Comparison of ENCODE assay signal across 28 cellular contexts in genomic region chr10:306007-306406, GRCh38.
A peak's percentile ranks its signal among the peaks of the same experiment; 100 is the strongest.
DNase-seq lines count a peak whose midpoint lies in the region; ATAC-seq, FAIRE-seq and TF ChIP-seq lines count a peak whose summit lies in the region.
"Had no signal": no experiment of that assay in that cellular context is flagged by ENCODE, and none has a peak within 500 bp of the region (broad histone marks: within the 10 kb centered on the region; RNA-seq: fewer than 3 reads in every experiment).

No MANE protein-coding gene starts in this region.

- TF ChIP-seq POLR2A in IMR-90 (IDR thresholded peaks at IDR 0.05; ENCODE audit: low read depth, low read length) (no peak), body of pancreas (IDR thresholded peaks at IDR 0.05) (no peak)

- H2BK15ac ChIP-seq in IMR-90 (ENCODE audit: low read depth, low read length) = no peak overlapping the region

- peaks cover 21% of the 10 kb centered on the region for H3K9me1 ChIP-seq in IMR-90 (ENCODE audit: insufficient read depth, low read length)

- no peak for TF ChIP-seq CTCF in IMR-90 (conservative IDR thresholded peaks at IDR 0.05; ENCODE audit: low read depth, low read length)
- TF ChIP-seq CTCF in body of pancreas (IDR thresholded peaks at IDR 0.05) = no peak
- no peak for TF ChIP-seq CTCF in pancreas (IDR thresholded peaks at IDR 0.05)
- no peak for TF ChIP-seq CTCF in activated CD8-positive, alpha-beta T cell treated with anti-CD3 and anti-CD28 coated beads for 36 hours (IDR thresholded peaks at IDR 0.05)

- in situ Hi-C loops in IMR-90 (cut with MboI; ENCODE audit: low sequenced_read_pairs) = no loop called here

- no peaks in the 10 kb centered on the region for H3K4me1 Mint-ChIP-seq in activated CD8-positive, alpha-beta T cell treated with anti-CD3 and anti-CD28 coated beads for 36 hours (ENCODE audit: low read depth)
- H3K4me1 Mint-ChIP-seq: stimulated activated naive CD8-positive, alpha-beta T cell treated with anti-CD3 and anti-CD28 coated beads, Interleukin-15, amount 100 ng/mL, for 72 hours had no signal

- FAIRE-seq in pancreas (lab: Jason Lieb, UNC) = no peak
- FAIRE-seq: H1, RCC 7860, urothelium cell line had no signal

- H2BK5ac ChIP-seq in IMR-90 (ENCODE audit: low read depth, low read length, poor library complexity, severe bottlenecking) = no peak overlapping the region

- no peaks in the 10 kb centered on the region for H3K9me3 Mint-ChIP-seq in activated CD8-positive, alpha-beta T cell treated with anti-CD3 and anti-CD28 coated beads for 36 hours
- H3K9me3 Mint-ChIP-seq: activated CD4-positive, alpha-beta T cell treated with anti-CD3 and anti-CD28 coated beads, Interleukin-2, amount 10 ng/mL, durations not matched to agents 7 days and 5 days; activated naive CD4-positive, alpha-beta T cell treated with anti-CD3 and anti-CD28 coated beads, Interleukin-2, amount 50 U/mL, for 72 hours; HFFc6; stimulated activated naive CD8-positive, alpha-beta T cell treated with anti-CD3 and anti-CD28 coated beads, Interleukin-15, amount 100 ng/mL, for 72 hours had no signal

- dilution Hi-C loops in IMR-90 (cut with HindIII; ENCODE audit: low sequenced_read_pairs, unreplicated experiment) = no loop called here

- H3K36me3 ChIP-seq in BLaER1 (peaks cover 35% of the 10 kb centered on the region), IMR-90 (ENCODE audit: control insufficient read depth, insufficient read depth, low read length) (peaks cover 37% of the 10 kb centered on the region), body of pancreas (replicated peaks in 1 of 2; ENCODE audit: insufficient read depth in 1 of 2, low read depth in 2 of 2) (no peaks in the 10 kb centered on the region), pancreas (no peaks in the 10 kb centered on the region)
- H3K36me3 ChIP-seq: colonic mucosa had no signal

- peaks cover 53% of the 10 kb centered on the region for H3K4me1 ChIP-seq in BLaER1
- no peaks in the 10 kb centered on the region for H3K4me1 ChIP-seq in IMR-90 (ENCODE audit: control insufficient read depth, insufficient read depth, low read length)
- peaks cover 43% of the 10 kb centered on the region for H3K4me1 ChIP-seq in body of pancreas
- H3K4me1 ChIP-seq in pancreas = peaks cover 24 to 41% (median 35%) of the 10 kb centered on the region in 3 donors

- no peaks in the 10 kb centered on the region for H4K20me1 ChIP-seq in BLaER1
- no peaks in the 10 kb centered on the region for H4K20me1 ChIP-seq in IMR-90 (ENCODE audit: insufficient read depth, low read length)

- no peak overlapping the region for H3K18ac ChIP-seq in IMR-90 (ENCODE audit: low read depth, low read length)

- H3K4ac ChIP-seq in IMR-90 (ENCODE audit: low read depth, low read length) = 0 out of 2 replicates have a peak overlapping the region, but pooled peaks have one; percentile 7

- no peak overlapping the region for H3K56ac ChIP-seq in IMR-90 (ENCODE audit: extremely low read depth, insufficient read depth, low read length)

- H3K27ac ChIP-seq in BLaER1 = peak overlapping the region; percentile 80
- no peak overlapping the region for H3K27ac ChIP-seq in IMR-90 (ENCODE audit: insufficient read depth, low read length)
- peak overlapping the region in 3 of 4 donors; percentile 85 to 90 (median 88) for H3K27ac ChIP-seq in body of pancreas
- peak overlapping the region in 3 of 4 donors; percentile 69 to 88 (median 83) for H3K27ac ChIP-seq in pancreas
- H3K27ac ChIP-seq: C4-2B, colonic mucosa, KMS-11, thoracic aorta had no signal

- H3K23ac ChIP-seq in IMR-90 (ENCODE audit: low read depth, low read length) = no peak overlapping the region

- no peak overlapping the region for H2AK5ac ChIP-seq in IMR-90 (ENCODE audit: low read depth, low read length)

- H2BK20ac ChIP-seq in IMR-90 (ENCODE audit: low read depth, low read length) = no peak overlapping the region

- ATAC-seq in IMR-90 (ENCODE audit: low read depth) (no peak), body of pancreas (no peak), pancreas (no peak), GM21737 (IDR thresholded peaks at IDR 0.05; ENCODE audit: unreplicated experiment) (no peak)
- ATAC-seq in activated CD8-positive, alpha-beta T cell treated with anti-CD3 and anti-CD28 coated beads for 36 hours = no peak
- ATAC-seq: activated naive CD4-positive, alpha-beta T cell treated with anti-CD3 and anti-CD28 coated beads, Interleukin-2, amount 50 U/mL, for 72 hours; stimulated activated naive CD8-positive, alpha-beta T cell treated with anti-CD3 and anti-CD28 coated beads, Interleukin-15, amount 100 ng/mL, for 72 hours had no signal

- no peak overlapping the region for H3K4me3 Mint-ChIP-seq in activated CD8-positive, alpha-beta T cell treated with anti-CD3 and anti-CD28 coated beads for 36 hours
- H3K4me3 Mint-ChIP-seq: activated CD4-positive, alpha-beta T cell treated with anti-CD3 and anti-CD28 coated beads, Interleukin-2, amount 10 ng/mL, durations not matched to agents 7 days and 5 days; HFFc6; stimulated activated naive CD8-positive, alpha-beta T cell treated with anti-CD3 and anti-CD28 coated beads, Interleukin-15, amount 100 ng/mL, for 72 hours had no signal

- H2BK120ac ChIP-seq in IMR-90 (ENCODE audit: low read depth, low read length) = no peak overlapping the region

- peaks cover 7% of the 10 kb centered on the region; the same call in 1 of the 2 replicates for H3K9me3 ChIP-seq in BLaER1
- H3K9me3 ChIP-seq in IMR-90 (ENCODE audit: control insufficient read depth, insufficient read depth, low read length) = no peaks in the 10 kb centered on the region
- H3K9me3 ChIP-seq in body of pancreas = no peaks in the 10 kb centered on the region
- H3K9me3 ChIP-seq in pancreas = no peaks in the 10 kb centered on the region
- H3K9me3 ChIP-seq: Caco-2, colonic mucosa, thoracic aorta had no signal

- no peak overlapping the region; the same call in 1 of the 2 replicates for H4K91ac ChIP-seq in IMR-90 (ENCODE audit: insufficient read depth, low read depth, low read length)

- POLR2A ChIA-PET in IMR-90 (lab: Charles Lee; ENCODE audit: unreplicated experiment) = no interaction called here
- POLR2A ChIA-PET in activated CD8-positive, alpha-beta T cell treated with anti-CD3 and anti-CD28 coated beads for 36 hours (lab: Charles Lee) = no interaction called here

- H2AFZ ChIP-seq in IMR-90 (replicated peaks; ENCODE audit: low read length, poor library complexity) = no peak overlapping the region

- H4K8ac ChIP-seq in IMR-90 (ENCODE audit: low read depth in 2 of 2, low read length in 2 of 2) = peak overlapping the region in 1 of 2 experiments; percentile 30; a peak in 1 of 4 replicates

- H3K4me2 ChIP-seq in BLaER1 (peak overlapping the region; percentile 84), IMR-90 (ENCODE audit: low read depth, low read length) (no peak overlapping the region)
- H3K4me2 ChIP-seq: KMS-11 had no signal

- no peak overlapping the region for H4K5ac ChIP-seq in IMR-90 (ENCODE audit: low read depth, low read length)

- H3K27ac Mint-ChIP-seq in activated CD8-positive, alpha-beta T cell treated with anti-CD3 and anti-CD28 coated beads for 36 hours = no peak overlapping the region
- H3K27ac Mint-ChIP-seq: activated CD4-positive, alpha-beta T cell treated with anti-CD3 and anti-CD28 coated beads, Interleukin-2, amount 10 ng/mL, durations not matched to agents 7 days and 5 days; activated naive CD4-positive, alpha-beta T cell treated with anti-CD3 and anti-CD28 coated beads, Interleukin-2, amount 50 U/mL, for 72 hours; HFFc6 had no signal

- H3K27me3 ChIP-seq in BLaER1 (no peaks in the 10 kb centered on the region), IMR-90 (ENCODE audit: control insufficient read depth, insufficient read depth, low read length) (no peaks in the 10 kb centered on the region), body of pancreas (no peaks in the 10 kb centered on the region), pancreas (no peaks in the 10 kb centered on the region)
- H3K27me3 ChIP-seq: colonic mucosa had no signal

- WGBS in IMR-90 (ENCODE audit: extremely low coverage in 2 of 2, insufficient read length in 1 of 2), 2 experiments = 100% methylated on average over 1 of the region's 2 CpGs; no CpG with 5 or more reads in 1 of the 2 experiments
- WGBS in body of pancreas, 2 donors = 65 to 73% methylated on average over 2 of the region's 2 CpGs
- WGBS in pancreas, 2 donors = 67 to 70% methylated on average over 2 of the region's 2 CpGs

- no peak for TF ChIP-seq RAD21 in IMR-90 (IDR thresholded peaks at IDR 0.05; ENCODE audit: low read length)

- no TSS peak for BruUV-seq in IMR-90 (replicated peaks; lab: Mats Ljungman, UMichigan)

- H3K4me3 ChIP-seq in BLaER1 (peak overlapping the region; percentile 37; the same call in 1 of the 2 replicates), IMR-90 (ENCODE audit: insufficient read depth, low read depth, low read length) (no peak overlapping the region), body of pancreas (no peak overlapping the region), pancreas (no peak overlapping the region)
- H3K4me3 ChIP-seq: colonic mucosa, thoracic aorta had no signal

- CTCF ChIA-PET in IMR-90 (lab: Yijun Ruan, JAX) = no interaction called here
- CTCF ChIA-PET in activated CD8-positive, alpha-beta T cell treated with anti-CD3 and anti-CD28 coated beads for 36 hours (lab: Charles Lee) = interaction anchor here (0.9 kb wide), 1 partner anchor 13 kb away, joined by 3 read pairs; no protein-coding TSS in a partner anchor

- no peak overlapping the region for H2AK9ac ChIP-seq in IMR-90 (replicated peaks; ENCODE audit: low read depth, low read length, poor library complexity)

- DNase-seq in IMR-90 (no peak), body of pancreas (no peak), pancreas (no peak), iPS-NIHi11 (ENCODE audit: low spot score) (no peak)
- no peak for DNase-seq in activated CD8-positive, alpha-beta T cell treated with anti-CD3 and anti-CD28 coated beads for 36 hours
- DNase-seq: activated CD4-positive, alpha-beta T cell treated with anti-CD3 and anti-CD28 coated beads, Interleukin-2, amount 10 ng/mL, durations not matched to agents 7 days and 5 days; activated effector memory CD4-positive, alpha-beta T cell treated with Interleukin-2 at 50 U/mL for 16 hours; activated T-cell treated with anti-CD3 and anti-CD28 coated beads, Interleukin-2, amount 50 U/mL, for 1 hour; anterior cingulate cortex; Caco-2; colonic mucosa; effector memory CD4-positive, alpha-beta T cell; GDM1; HFFc6; left ventricle myocardium superior; NCI-H345; stimulated activated CD8-positive, alpha-beta memory T cell treated with anti-CD3 and anti-CD28 coated beads, Interleukin-4, amount 100 ng/mL, for 48 hours; stimulated activated naive CD8-positive, alpha-beta T cell treated with anti-CD3 and anti-CD28 coated beads, Interleukin-15, amount 100 ng/mL, for 72 hours; T1000 had no signal

- intact Hi-C loops in IMR-90 (cut with micrococcal nuclease) (no loop called here), body of pancreas (cut with DNase I) (no loop called here), pancreas (cut with DNase I) (no loop called here)
- intact Hi-C loops in activated CD8-positive, alpha-beta T cell treated with anti-CD3 and anti-CD28 coated beads for 36 hours (cut with micrococcal nuclease) = no loop called here

- no peaks in the 10 kb centered on the region for H3K36me3 Mint-ChIP-seq in activated CD8-positive, alpha-beta T cell treated with anti-CD3 and anti-CD28 coated beads for 36 hours (ENCODE audit: low read depth)
- H3K36me3 Mint-ChIP-seq: activated naive CD4-positive, alpha-beta T cell treated with anti-CD3 and anti-CD28 coated beads, Interleukin-2, amount 50 U/mL, for 72 hours had no signal

- H3K79me1 ChIP-seq in IMR-90 (ENCODE audit: low read depth in 1 of 2, low read length in 2 of 2) = peaks cover 0 to 35% of the 10 kb centered on the region in 2 experiments

- no peak overlapping the region for H3K14ac ChIP-seq in IMR-90 (replicated peaks; ENCODE audit: low read depth, low read length)

- no peaks in the 10 kb centered on the region for H3K27me3 Mint-ChIP-seq in activated CD8-positive, alpha-beta T cell treated with anti-CD3 and anti-CD28 coated beads for 36 hours
- H3K27me3 Mint-ChIP-seq: activated CD4-positive, alpha-beta T cell treated with anti-CD3 and anti-CD28 coated beads, Interleukin-2, amount 10 ng/mL, durations not matched to agents 7 days and 5 days; stimulated activated naive CD8-positive, alpha-beta T cell treated with anti-CD3 and anti-CD28 coated beads, Interleukin-15, amount 100 ng/mL, for 72 hours had no signal

- H3K9ac ChIP-seq in BLaER1 = peak overlapping the region; percentile 60
- no peak overlapping the region for H3K9ac ChIP-seq in IMR-90 (ENCODE audit: low read depth, low read length)
- H3K9ac ChIP-seq: KMS-11 had no signal
